In genomic region chr9:120680579-120680978, GRCh38 we compare ENCODE assay signal across 23 cellular contexts.
"Had no signal": no experiment of that assay in that cellular context is flagged by ENCODE, and none has a peak within 500 bp of the region (broad histone marks: within the 10 kb centered on the region; RNA-seq: fewer than 3 reads in every experiment).

No MANE protein-coding gene starts in this region.

- H3K4me3 Mint-ChIP-seq: endodermal cell; memory B cell; natural killer cell; stimulated activated effector memory CD8-positive, alpha-beta T cell treated with anti-CD3 and anti-CD28 coated beads, Interleukin-12 subunit alpha, Interleukin-12 subunit beta, amount 100 ng/mL, for 72 hours had no signal

- H3K27ac Mint-ChIP-seq: endodermal cell; memory B cell; progenitor cell of endocrine pancreas; stimulated activated effector memory CD8-positive, alpha-beta T cell treated with anti-CD3 and anti-CD28 coated beads, Interleukin-12 subunit alpha, Interleukin-12 subunit beta, amount 100 ng/mL, for 72 hours had no signal

- H3K4me1 ChIP-seq: parathyroid adenoma, uterus had no signal

- H3K4me2 ChIP-seq: smooth muscle cell had no signal

- H2AFZ ChIP-seq: parathyroid adenoma had no signal

- H3K9ac ChIP-seq: parathyroid adenoma had no signal

- H3K27ac ChIP-seq: epithelial cell of prostate, gastrocnemius medialis, parathyroid adenoma, transverse colon, upper lobe of right lung, uterus had no signal

- H3K4me1 Mint-ChIP-seq: stimulated activated effector memory CD8-positive, alpha-beta T cell treated with anti-CD3 and anti-CD28 coated beads, Interleukin-12 subunit alpha, Interleukin-12 subunit beta, amount 100 ng/mL, for 72 hours had no signal

- H3K79me2 ChIP-seq: parathyroid adenoma had no signal

- H3K36me3 Mint-ChIP-seq: natural killer cell; stimulated activated effector memory CD8-positive, alpha-beta T cell treated with anti-CD3 and anti-CD28 coated beads, Interleukin-12 subunit alpha, Interleukin-12 subunit beta, amount 100 ng/mL, for 72 hours had no signal

- H3K36me3 ChIP-seq: gastrocnemius medialis, transverse colon, upper lobe of right lung, uterus had no signal

- H3K27me3 Mint-ChIP-seq: memory B cell, progenitor cell of endocrine pancreas had no signal

- H3K9me3 Mint-ChIP-seq: natural killer cell; stimulated activated effector memory CD8-positive, alpha-beta T cell treated with anti-CD3 and anti-CD28 coated beads, Interleukin-12 subunit alpha, Interleukin-12 subunit beta, amount 100 ng/mL, for 72 hours had no signal

- H3K4me3 ChIP-seq: gastrocnemius medialis, lung, smooth muscle cell, transverse colon, upper lobe of right lung, uterus had no signal

- H3K9me3 ChIP-seq: gastrocnemius medialis, transverse colon, upper lobe of right lung, uterus had no signal

- DNase-seq: cortex of kidney; effector CD8-positive, alpha-beta T cell; endodermal cell; foreskin fibroblast; gastrocnemius medialis; head of caudate nucleus; natural killer cell; stimulated activated CD4-positive, alpha-beta T cell treated with anti-CD3 and anti-CD28 coated beads, Interleukin-12 subunit alpha, Interleukin-12 subunit beta, amount 100 ng/mL, for 4 hours; stimulated activated CD4-positive, alpha-beta T cell treated with anti-CD3 and anti-CD28 coated beads, Interleukin-1b, Interleukin-23, amount 100 ng/mL, for 48 hours; stimulated activated CD4-positive, alpha-beta T cell treated with anti-CD3 and anti-CD28 coated beads, Interleukin-4, amount 100 ng/mL, for 24 hours; stimulated activated naive CD8-positive, alpha-beta T cell treated with anti-CD3 and anti-CD28 coated beads, Interleukin-15, Interleukin-2, amounts not matched to agents 100 U/mL and 50 U/mL, for 24 hours; transverse colon; upper lobe of right lung; uterus had no signal

- ATAC-seq: esophagus mucosa; gastrocnemius medialis; natural killer cell; sciatic nerve; stimulated activated effector memory CD8-positive, alpha-beta T cell treated with anti-CD3 and anti-CD28 coated beads, Interleukin-12 subunit alpha, Interleukin-12 subunit beta, amount 100 ng/mL, for 72 hours; stimulated activated naive CD8-positive, alpha-beta T cell treated with anti-CD3 and anti-CD28 coated beads, Interleukin-15, Interleukin-2, amounts not matched to agents 100 U/mL and 50 U/mL, for 24 hours; upper lobe of right lung had no signal

- H3K27me3 ChIP-seq: gastrocnemius medialis, transverse colon, upper lobe of right lung, uterus had no signal
